ENCODE assay signal across 1 cellular context in the genomic region with DNA sequence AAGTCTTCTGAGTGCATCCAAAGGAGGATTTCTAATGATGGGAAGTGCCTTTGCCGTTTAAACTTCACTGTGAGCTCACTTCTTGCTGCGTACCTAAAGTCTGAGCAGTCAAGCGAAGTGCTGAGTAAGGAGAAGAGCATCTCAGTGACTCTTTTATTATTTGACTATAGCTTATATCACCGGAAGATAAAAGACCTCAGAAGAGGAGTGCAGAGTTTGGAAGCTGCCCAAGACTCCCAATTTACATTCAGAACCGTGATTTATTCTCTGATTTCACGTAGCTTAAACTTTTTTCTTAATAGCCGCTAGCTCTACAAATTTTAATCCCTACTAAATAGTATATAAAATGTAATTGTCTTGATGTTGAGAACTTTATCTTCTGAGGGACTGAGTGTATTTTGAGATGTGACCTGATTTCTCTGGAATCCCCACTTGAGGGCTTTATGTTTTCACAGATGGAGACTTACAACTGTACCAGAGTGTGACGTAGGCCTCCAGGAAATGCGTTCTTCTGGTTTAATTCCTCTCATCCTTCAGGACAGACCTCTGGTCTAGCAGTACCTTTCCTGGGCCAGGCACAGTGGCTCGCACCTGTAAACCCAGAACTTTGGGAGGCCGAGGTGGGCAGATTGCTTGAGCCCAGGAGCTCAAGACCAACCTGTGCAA.
TF ChIP-seq lines count a peak whose summit lies in the region.

No MANE protein-coding gene starts in this region.

TF ChIP-seq in SK-N-SH treated with all-trans-retinoic acid at 6 μM for 48 hours, 23 proteins besides CTCF, POLR2A, EP300 and RAD21 (continued from another document):
- TF ChIP-seq, protein P1, sequence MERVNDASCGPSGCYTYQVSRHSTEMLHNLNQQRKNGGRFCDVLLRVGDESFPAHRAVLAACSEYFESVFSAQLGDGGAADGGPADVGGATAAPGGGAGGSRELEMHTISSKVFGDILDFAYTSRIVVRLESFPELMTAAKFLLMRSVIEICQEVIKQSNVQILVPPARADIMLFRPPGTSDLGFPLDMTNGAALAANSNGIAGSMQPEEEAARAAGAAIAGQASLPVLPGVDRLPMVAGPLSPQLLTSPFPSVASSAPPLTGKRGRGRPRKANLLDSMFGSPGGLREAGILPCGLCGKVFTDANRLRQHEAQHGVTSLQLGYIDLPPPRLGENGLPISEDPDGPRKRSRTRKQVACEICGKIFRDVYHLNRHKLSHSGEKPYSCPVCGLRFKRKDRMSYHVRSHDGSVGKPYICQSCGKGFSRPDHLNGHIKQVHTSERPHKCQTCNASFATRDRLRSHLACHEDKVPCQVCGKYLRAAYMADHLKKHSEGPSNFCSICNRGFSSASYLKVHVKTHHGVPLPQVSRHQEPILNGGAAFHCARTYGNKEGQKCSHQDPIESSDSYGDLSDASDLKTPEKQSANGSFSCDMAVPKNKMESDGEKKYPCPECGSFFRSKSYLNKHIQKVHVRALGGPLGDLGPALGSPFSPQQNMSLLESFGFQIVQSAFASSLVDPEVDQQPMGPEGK (CRISPR knock-in tag; IDR thresholded peaks at IDR 0.05; ENCODE audit: borderline replicate concordance), result no peak
- TF ChIP-seq ZC3H10 (CRISPR knock-in tag; IDR thresholded peaks at IDR 0.05) (no peak), ISL1 (CRISPR knock-in tag; IDR thresholded peaks at IDR 0.05) (no peak), PPARA (CRISPR knock-in tag; IDR thresholded peaks at IDR 0.05; ENCODE audit: borderline replicate concordance) (no peak), BACH2 (CRISPR knock-in tag; IDR thresholded peaks at IDR 0.05; ENCODE audit: borderline replicate concordance) (no peak)
- TF ChIP-seq, protein P2, sequence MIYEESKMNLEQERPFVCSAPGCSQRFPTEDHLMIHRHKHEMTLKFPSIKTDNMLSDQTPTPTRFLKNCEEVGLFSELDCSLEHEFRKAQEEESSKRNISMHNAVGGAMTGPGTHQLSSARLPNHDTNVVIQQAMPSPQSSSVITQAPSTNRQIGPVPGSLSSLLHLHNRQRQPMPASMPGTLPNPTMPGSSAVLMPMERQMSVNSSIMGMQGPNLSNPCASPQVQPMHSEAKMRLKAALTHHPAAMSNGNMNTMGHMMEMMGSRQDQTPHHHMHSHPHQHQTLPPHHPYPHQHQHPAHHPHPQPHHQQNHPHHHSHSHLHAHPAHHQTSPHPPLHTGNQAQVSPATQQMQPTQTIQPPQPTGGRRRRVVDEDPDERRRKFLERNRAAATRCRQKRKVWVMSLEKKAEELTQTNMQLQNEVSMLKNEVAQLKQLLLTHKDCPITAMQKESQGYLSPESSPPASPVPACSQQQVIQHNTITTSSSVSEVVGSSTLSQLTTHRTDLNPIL (CRISPR knock-in tag; IDR thresholded peaks at IDR 0.05; ENCODE audit: low read depth), result no peak
- TF ChIP-seq, protein P3, sequence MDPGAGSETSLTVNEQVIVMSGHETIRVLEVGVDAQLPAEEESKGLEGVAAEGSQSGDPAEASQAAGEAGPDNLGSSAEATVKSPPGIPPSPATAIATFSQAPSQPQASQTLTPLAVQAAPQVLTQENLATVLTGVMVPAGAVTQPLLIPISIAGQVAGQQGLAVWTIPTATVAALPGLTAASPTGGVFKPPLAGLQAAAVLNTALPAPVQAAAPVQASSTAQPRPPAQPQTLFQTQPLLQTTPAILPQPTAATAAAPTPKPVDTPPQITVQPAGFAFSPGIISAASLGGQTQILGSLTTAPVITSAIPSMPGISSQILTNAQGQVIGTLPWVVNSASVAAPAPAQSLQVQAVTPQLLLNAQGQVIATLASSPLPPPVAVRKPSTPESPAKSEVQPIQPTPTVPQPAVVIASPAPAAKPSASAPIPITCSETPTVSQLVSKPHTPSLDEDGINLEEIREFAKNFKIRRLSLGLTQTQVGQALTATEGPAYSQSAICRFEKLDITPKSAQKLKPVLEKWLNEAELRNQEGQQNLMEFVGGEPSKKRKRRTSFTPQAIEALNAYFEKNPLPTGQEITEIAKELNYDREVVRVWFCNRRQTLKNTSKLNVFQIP (CRISPR knock-in tag; IDR thresholded peaks at IDR 0.05; ENCODE audit: borderline replicate concordance, low read depth), result no peak
